ENCODE assay signal across 8 cellular contexts in genomic region chrX:70453024-70453618, GRCh38. TPM values are rescaled to one million over a fixed set of nuclear protein-coding genes. Genes with fewer than 3 reads are reported as not detected.
A peak's percentile ranks its signal among the peaks of the same experiment; 100 is the strongest.
DNase-seq lines count a peak whose midpoint lies in the region; ATAC-seq and TF ChIP-seq lines count a peak whose summit lies in the region.

No MANE protein-coding gene starts in this region.

- no peaks in the 10 kb centered on the region for H3K27me3 ChIP-seq in BJ (ENCODE audit: control insufficient read depth, insufficient read depth, low read length)
- peaks cover 12% of the 10 kb centered on the region; the same call in 1 of the 2 replicates for H3K27me3 ChIP-seq in HUES6 (ENCODE audit: control insufficient read depth, insufficient read depth, low read length)
- H3K27me3 ChIP-seq in breast epithelium, result peaks cover 0 to 65% of the 10 kb centered on the region in 2 donors

- DNase-seq in BJ (ENCODE audit: low read depth), result no peak
- no peak for DNase-seq in breast epithelium (ENCODE audit: low spot score in 2 of 2)
- no peak for DNase-seq in natural killer cell treated with Interleukin-12 subunit alpha and Interleukin-12 subunit beta and Interleukin-15 and Interleukin-18, amount 100 ng/mL, for 72 hours (ENCODE audit: low spot score)
- DNase-seq in putamen (ENCODE audit: low spot score), result no peak
- no peak for DNase-seq in effector CD4-positive, alpha-beta T cell
- no peak for DNase-seq in DMS79 (lab: John Stamatoyannopoulos, UW)

- no peak overlapping the region for H3K9ac ChIP-seq in HUES6 (ENCODE audit: low read length)

- H3K4me3 Mint-ChIP-seq in natural killer cell treated with Interleukin-12 subunit alpha and Interleukin-12 subunit beta and Interleukin-15 and Interleukin-18, amount 100 ng/mL, for 72 hours, result peak overlapping the region; percentile 84

- peak overlapping the region; percentile 66 to 68 for H3K27ac Mint-ChIP-seq in natural killer cell treated with Interleukin-12 subunit alpha and Interleukin-12 subunit beta and Interleukin-15 and Interleukin-18, amount 100 ng/mL, for 72 hours

- H3K9me3 Mint-ChIP-seq in natural killer cell treated with Interleukin-12 subunit alpha and Interleukin-12 subunit beta and Interleukin-15 and Interleukin-18, amount 100 ng/mL, for 72 hours, result no peaks in the 10 kb centered on the region

- peaks cover 34 to 38% of the 10 kb centered on the region in 2 donors for H3K4me1 Mint-ChIP-seq in natural killer cell treated with Interleukin-12 subunit alpha and Interleukin-12 subunit beta and Interleukin-15 and Interleukin-18, amount 100 ng/mL, for 72 hours (ENCODE audit: low read depth in 2 of 2)

- H3K27me3 Mint-ChIP-seq in natural killer cell treated with Interleukin-12 subunit alpha and Interleukin-12 subunit beta and Interleukin-15 and Interleukin-18, amount 100 ng/mL, for 72 hours, result peaks cover 0 to 6% of the 10 kb centered on the region in 2 donors

- no peaks in the 10 kb centered on the region for H3K36me3 Mint-ChIP-seq in natural killer cell treated with Interleukin-12 subunit alpha and Interleukin-12 subunit beta and Interleukin-15 and Interleukin-18, amount 100 ng/mL, for 72 hours

- intact Hi-C loops in breast epithelium (cut with DNase I; ENCODE audit: low total_unique reads), result no loop called here

- POLR2A ChIA-PET in BJ (lab: Charles Lee), result no interaction called here

- H3K36me3 ChIP-seq in BJ (ENCODE audit: control insufficient read depth, insufficient read depth, low read length), result no peaks in the 10 kb centered on the region
- peaks cover 9% of the 10 kb centered on the region for H3K36me3 ChIP-seq in HUES6 (ENCODE audit: control insufficient read depth, insufficient read depth, low read length)
- no peaks in the 10 kb centered on the region for H3K36me3 ChIP-seq in breast epithelium

- no peak overlapping the region for H3K27ac ChIP-seq in HUES6 (ENCODE audit: low read depth, low read length)
- H3K27ac ChIP-seq in breast epithelium, result peak overlapping the region; percentile 75 to 87

- TF ChIP-seq CTCF in BJ (IDR thresholded peaks at IDR 0.05; ENCODE audit: insufficient read depth, low read depth, low read length) (no peak), breast epithelium (IDR thresholded peaks at IDR 0.05) (no peak)

- CTCF ChIA-PET in BJ (lab: Yijun Ruan, JAX), result interaction anchor here (1.0 to 1.3 kb wide), 3 partner anchors 8 to 100 kb away, joined by 3 to 4 read pairs (median 4); no protein-coding TSS in a partner anchor

- ATAC-seq in natural killer cell treated with Interleukin-12 subunit alpha and Interleukin-12 subunit beta and Interleukin-15 and Interleukin-18, amount 100 ng/mL, for 72 hours, result peak in 1 of 2 donors; percentile 48
- no peak for ATAC-seq in HG02588 (IDR thresholded peaks at IDR 0.05; ENCODE audit: unreplicated experiment)

- H3K4me3 ChIP-seq in BJ (ENCODE audit: low read depth, low read length) (peak overlapping the region; percentile 54), HUES6 (ENCODE audit: low read depth, low read length) (peak overlapping the region; percentile 66), breast epithelium (peak overlapping the region; percentile 46 to 73 (median 59))

- no peak for TF ChIP-seq POLR2A in breast epithelium (IDR thresholded peaks at IDR 0.05)

- H3K4me1 ChIP-seq in HUES6 (ENCODE audit: control insufficient read depth, insufficient read depth, low read length), result peaks cover 24% of the 10 kb centered on the region
- no peaks in the 10 kb centered on the region for H3K4me1 ChIP-seq in breast epithelium

- peaks cover 20% of the 10 kb centered on the region; the same call in 1 of the 2 replicates for H3K9me3 ChIP-seq in HUES6 (ENCODE audit: control insufficient read depth, insufficient read depth, low read depth, low read length)
- H3K9me3 ChIP-seq in breast epithelium, result no peaks in the 10 kb centered on the region

RNA-seq across cellular contexts. Expression of gene DLG3, which starts 8.5 kb away (rescaled TPM):
- polyA plus RNA-seq in BJ (2011; rRNA removed), result 9.8 and 14.3 TPM in 2 replicates
- polyA minus RNA-seq in BJ (2011; rRNA and poly(A)+ RNA removed), result 6.0 and 6.4 TPM in 2 replicates
- 10 to 100 TPM in 2 of 3 donors, 1 to 10 TPM in 1; 3.7 to 30.3 (median 21.0) TPM for total RNA-seq in breast epithelium
- 10 to 100 TPM in 1 of 2 donors, 1 to 10 TPM in 1; 9.5 to 13.2 TPM for total RNA-seq in natural killer cell treated with Interleukin-12 subunit alpha and Interleukin-12 subunit beta and Interleukin-15 and Interleukin-18, amount 100 ng/mL, for 72 hours

RNA-seq across cellular contexts. Expression of gene GDPD2, which starts 30.0 kb away (rescaled TPM):
- not detected in 2 replicates for polyA plus RNA-seq in BJ (2011; rRNA removed)
- polyA minus RNA-seq in BJ (2011; rRNA and poly(A)+ RNA removed), result not detected in 2 replicates
- under 1 TPM in 1 of 3 donors, not detected in 2; 0.15 TPM for total RNA-seq in breast epithelium
- under 1 TPM; 0.17 to 0.81 TPM for total RNA-seq in natural killer cell treated with Interleukin-12 subunit alpha and Interleukin-12 subunit beta and Interleukin-15 and Interleukin-18, amount 100 ng/mL, for 72 hours
